10 cellular contexts compared by ENCODE assay signal in the genomic region with DNA sequence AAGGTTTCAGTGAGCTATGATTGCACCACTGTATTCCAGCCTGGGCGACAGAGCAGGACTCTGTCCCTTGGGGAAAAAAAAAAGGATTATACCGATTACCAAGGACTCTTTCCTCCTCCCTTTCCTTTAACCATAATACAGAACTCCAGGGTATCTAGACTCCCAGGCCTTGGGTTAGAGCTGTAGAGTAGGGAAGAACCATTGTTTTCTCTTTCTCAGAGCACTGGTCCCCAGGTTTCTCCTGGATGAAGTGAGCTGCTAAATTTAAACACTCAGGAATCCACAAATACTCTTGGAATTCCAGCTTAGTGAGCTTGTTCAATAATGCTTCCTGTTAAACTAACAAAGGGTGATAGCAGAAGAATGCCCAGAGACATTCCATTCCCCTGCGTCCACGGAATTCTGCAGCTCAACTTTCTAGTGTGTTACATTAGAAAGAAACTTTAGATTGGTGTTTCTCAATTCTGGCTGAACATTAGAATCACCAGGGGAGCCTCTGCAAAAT. TPM values are rescaled to one million over a fixed set of nuclear protein-coding genes. Genes with fewer than 3 reads are reported as not detected.
DNase-seq lines count a peak whose midpoint lies in the region; ATAC-seq and TF ChIP-seq lines count a peak whose summit lies in the region.
"Had no signal": no experiment of that assay in that cellular context is flagged by ENCODE, and none has a peak within 500 bp of the region (broad histone marks: within the 10 kb centered on the region; RNA-seq: fewer than 3 reads in every experiment).

No MANE protein-coding gene starts in this region.

- peaks cover 29% of the 10 kb centered on the region for H3K4me1 ChIP-seq in foreskin keratinocyte

- peak; percentile 87 for DNase-seq in Caki2 (ENCODE audit: low read depth)
- DNase-seq in SK-MEL-5 (ENCODE audit: low read depth, low spot score): peak; percentile 46
- peak; percentile 88 to 95 for DNase-seq in foreskin keratinocyte
- DNase-seq in omental fat pad (ENCODE audit: low spot score): no peak
- no peak for DNase-seq in NCI-H1105 (lab: John Stamatoyannopoulos, UW)
- no peak for DNase-seq in HUDEP-2 (lab: John Stamatoyannopoulos, UW; ENCODE audit: unreplicated experiment in 76 of 76)
- DNase-seq in activated gamma-delta T cell treated with Interleukin-2 at 50 U/mL for 16 hours: no peak
- DNase-seq: DND-41, T-helper 17 cell had no signal

- TF ChIP-seq CTCF in foreskin keratinocyte (conservative IDR thresholded peaks at IDR 0.05) (no peak), omental fat pad (IDR thresholded peaks at IDR 0.05) (no peak)

- ATAC-seq in foreskin keratinocyte: peak; percentile 72
- peak; percentile 83 for ATAC-seq in omental fat pad (ENCODE audit: low FRiP score)
- ATAC-seq in HG03159 (IDR thresholded peaks at IDR 0.05; ENCODE audit: unreplicated experiment): no peak
- ATAC-seq: T-helper 17 cell had no signal

- H3K27ac ChIP-seq in foreskin keratinocyte: no peak overlapping the region

- in situ Hi-C loops in Caki2 (cut with HindIII; ENCODE audit: low pct_unique_long_range_greater_than_20kb, low sequenced_read_pairs): no loop called here
- in situ Hi-C loops in SK-MEL-5 (cut with HindIII; ENCODE audit: low pct_unique_long_range_greater_than_20kb, low sequenced_read_pairs): no loop called here

- H3K27me3 ChIP-seq in foreskin keratinocyte: no peaks in the 10 kb centered on the region

RNA-seq across cellular contexts. Expression of gene RPEL1, which starts 14.6 kb away (rescaled TPM):
- total RNA-seq in Caki2 (2014; rRNA removed; shearing (Covaris generic); ENCODE audit: low replicate concordance): not detected in 2 replicates
- total RNA-seq in SK-MEL-5 (2014; rRNA removed; shearing (Covaris generic)): 0.05 TPM in 1 of 2 replicates, not detected in the other
- 0.04 TPM in 2 replicates for polyA plus RNA-seq in SK-MEL-5 (2015; cell fraction: cytosol; rRNA removed)
- not detected in 2 replicates for polyA plus RNA-seq in SK-MEL-5 (2015; cell fraction: nucleus; rRNA removed)
- total RNA-seq in foreskin keratinocyte (not detected in 2 replicates), omental fat pad (not detected)
- not detected in 2 replicates for polyA plus RNA-seq in foreskin keratinocyte
- total RNA-seq: T-helper 17 cell had no signal

RNA-seq across cellular contexts. Expression of gene NT5C2, which starts 38.0 kb away (rescaled TPM):
- 24.6 and 30.0 TPM in 2 replicates for total RNA-seq in Caki2 (2014; rRNA removed; shearing (Covaris generic); ENCODE audit: low replicate concordance)
- total RNA-seq in SK-MEL-5 (2014; rRNA removed; shearing (Covaris generic)): 35.5 and 37.4 TPM in 2 replicates
- 30.3 and 34.9 TPM in 2 replicates for polyA plus RNA-seq in SK-MEL-5 (2015; cell fraction: cytosol; rRNA removed)
- 45.4 and 52.6 TPM in 2 replicates for polyA plus RNA-seq in SK-MEL-5 (2015; cell fraction: nucleus; rRNA removed)
- total RNA-seq in foreskin keratinocyte: 44.1 and 47.9 TPM in 2 replicates
- polyA plus RNA-seq in foreskin keratinocyte: 20.7 and 21.2 TPM in 2 replicates
- total RNA-seq in omental fat pad: 10 to 100 TPM; 46.9 to 94.6 (median 62.8) TPM

RNA-seq across cellular contexts. Expression of gene INA, which starts 45.8 kb away (rescaled TPM):
- total RNA-seq in Caki2 (2014; rRNA removed; shearing (Covaris generic); ENCODE audit: low replicate concordance): not detected in 2 replicates
- total RNA-seq in SK-MEL-5 (2014; rRNA removed; shearing (Covaris generic)): 0.37 and 0.56 TPM in 2 replicates
- 0.61 and 0.71 TPM in 2 replicates for polyA plus RNA-seq in SK-MEL-5 (2015; cell fraction: cytosol; rRNA removed)
- polyA plus RNA-seq in SK-MEL-5 (2015; cell fraction: nucleus; rRNA removed): 0.22 TPM in 1 of 2 replicates, not detected in the other
- total RNA-seq in foreskin keratinocyte (0.85 and 1.5 TPM in 2 replicates), omental fat pad (not detected)
- polyA plus RNA-seq in foreskin keratinocyte: 0.70 and 1.0 TPM in 2 replicates
- total RNA-seq: T-helper 17 cell had no signal

Comparison
In these comparisons a context has a peak if more than half of its experiments do, and no peak if none do; other contexts are left out.
1. DNase-seq: peak in Caki2 (single experiment), SK-MEL-5 (single experiment) and foreskin keratinocyte (2 of 2); none in omental fat pad (single experiment), NCI-H1105 (single experiment), HUDEP-2 (0 of 76) and activated gamma-delta T cell treated with Interleukin-2 at 50 U/mL for 16 hours (single experiment).